Comparison of ENCODE assay signal across 11 cellular contexts in genomic region chr5:123700624-123701023, GRCh38.
A peak's percentile ranks its signal among the peaks of the same experiment; 100 is the strongest.
DNase-seq lines count a peak whose midpoint lies in the region; ATAC-seq and TF ChIP-seq lines count a peak whose summit lies in the region.
"Had no signal": no experiment of that assay in that cellular context is flagged by ENCODE, and none has a peak within 500 bp of the region (broad histone marks: within the 10 kb centered on the region; RNA-seq: fewer than 3 reads in every experiment).

No MANE protein-coding gene starts in this region.

- no peak for TF ChIP-seq CTCF in epithelial cell of proximal tubule (conservative IDR thresholded peaks at IDR 0.05; ENCODE audit: low read depth, low read length)

- peak overlapping the region; percentile 79 for H3K27ac ChIP-seq in muscle layer of duodenum (ENCODE audit: low read length)
- H3K27ac ChIP-seq: SK-N-MC had no signal

- H3K9me3 ChIP-seq in muscle layer of duodenum (ENCODE audit: control insufficient read depth in 1 of 2, low read length in 2 of 2) = no peaks in the 10 kb centered on the region

- H3K4me3 ChIP-seq in epithelial cell of proximal tubule (ENCODE audit: low read depth, low read length) (no peak overlapping the region), muscle layer of duodenum (ENCODE audit: low read depth in 1 of 2, low read length in 2 of 2) (no peak overlapping the region)
- H3K4me3 ChIP-seq: K562, SK-N-MC had no signal

- H3K27me3 ChIP-seq in muscle layer of duodenum (ENCODE audit: low read depth, low read length) = no peaks in the 10 kb centered on the region

- H3K36me3 ChIP-seq in muscle layer of duodenum (ENCODE audit: control insufficient read depth in 1 of 2, insufficient read depth in 2 of 2, low read length in 2 of 2) = no peaks in the 10 kb centered on the region

- peak; percentile 77 for DNase-seq in AG08396 (ENCODE audit: low spot score)
- DNase-seq in NCI-H446 (lab: John Stamatoyannopoulos, UW) = peak; percentile 38 to 47
- DNase-seq in epithelial cell of proximal tubule (ENCODE audit: low read depth) = peak; percentile 97
- DNase-seq in RPMI8226 = no peak
- no peak for DNase-seq in amygdala (lab: John Stamatoyannopoulos, UW)
- DNase-seq in NCI-H510A (lab: John Stamatoyannopoulos, UW) = no peak
- DNase-seq: activated gamma-delta T cell had no signal

- H3K4me1 ChIP-seq in muscle layer of duodenum (ENCODE audit: control insufficient read depth in 1 of 2, insufficient read depth in 2 of 2, low read length in 2 of 2) = peaks cover 0 to 10% of the 10 kb centered on the region in 2 donors

- no peak for ATAC-seq in GM21786 (IDR thresholded peaks at IDR 0.05; ENCODE audit: unreplicated experiment)
- ATAC-seq: K562 had no signal

Comparison
In these comparisons a context has a peak if more than half of its experiments do, and no peak if none do; other contexts are left out.
1. DNase-seq: peak in AG08396 (single experiment), NCI-H446 (2 of 2) and epithelial cell of proximal tubule (single experiment); none in RPMI8226 (single experiment), amygdala (0 of 56) and NCI-H510A (single experiment).